In the genomic region with DNA sequence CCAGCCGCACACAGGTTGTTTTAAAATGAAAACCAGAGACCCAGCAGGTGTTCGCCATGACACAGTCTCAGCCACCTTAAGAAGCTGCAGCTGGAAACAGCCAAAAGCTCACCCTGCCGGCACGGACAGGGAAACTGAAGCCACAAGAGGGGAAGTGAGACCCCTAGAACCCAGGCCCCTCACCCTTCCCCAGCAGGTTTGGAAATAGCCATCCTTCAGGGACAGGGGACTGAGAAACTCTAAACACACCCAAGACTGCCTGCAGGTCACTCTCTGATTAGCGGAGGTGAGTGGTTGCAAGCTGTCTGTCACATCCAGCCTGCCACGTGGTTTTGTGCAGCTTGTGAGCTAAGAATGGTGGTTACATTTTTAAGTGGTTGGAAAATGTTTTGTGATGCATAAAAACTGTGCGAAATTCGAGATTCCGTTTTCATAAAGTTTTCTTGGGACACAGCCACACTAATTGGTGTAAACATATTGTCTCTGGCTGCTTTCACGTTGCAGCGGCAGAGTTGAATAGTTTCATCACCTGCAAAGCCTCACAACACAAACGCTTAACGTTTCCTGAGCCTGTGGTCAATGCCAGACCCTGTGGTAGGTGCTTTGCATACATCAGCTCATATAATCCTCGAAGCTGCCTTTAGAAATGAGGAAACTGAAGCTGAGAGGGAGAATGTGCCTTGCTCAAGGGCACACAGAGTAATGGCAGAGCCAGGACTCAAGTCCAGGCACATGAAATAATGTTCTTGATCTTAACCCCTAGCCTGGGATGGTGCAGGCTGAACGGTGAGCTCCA, we compare ENCODE assay signal across 8 cellular contexts. TPM values are rescaled to one million over a fixed set of nuclear protein-coding genes. Genes with fewer than 3 reads are reported as not detected.
DNase-seq lines count a peak whose midpoint lies in the region; ATAC-seq and TF ChIP-seq lines count a peak whose summit lies in the region.

No MANE protein-coding gene starts in this region.

- H3K36me3 Mint-ChIP-seq in T-helper 17 cell (ENCODE audit: low read depth): peaks cover 8% of the 10 kb centered on the region

- no peak for TF ChIP-seq CTCF in GM13976 (IDR thresholded peaks at IDR 0.05; ENCODE audit: borderline replicate concordance, control extremely low read depth, extremely low read depth, insufficient read depth, missing control alignments)

- no peaks in the 10 kb centered on the region for H3K27me3 Mint-ChIP-seq in T-helper 17 cell

- in situ Hi-C loops in GM13976 (cut with MboI; ENCODE audit: low sequenced_read_pairs, unreplicated experiment): no loop called here

- H3K9me3 ChIP-seq in T-helper 17 cell (ENCODE audit: control insufficient read depth, low read length, poor library complexity, severe bottlenecking): no peaks in the 10 kb centered on the region

- DNase-seq in GM13976 (ENCODE audit: low spot score) (peak; percentile 75), T-helper 17 cell (no peak), iris pigment epithelial cell (ENCODE audit: low read depth) (peak; percentile 32), NCI-H1105 treated with DMSO at 0.1 percent for 48 hours (lab: John Stamatoyannopoulos, UW) (no peak), putamen (ENCODE audit: low spot score) (no peak), foreskin melanocyte (no peak)

- peak overlapping the region; percentile 97 for H3K4me3 Mint-ChIP-seq in T-helper 17 cell

- ATAC-seq in GM19468 (IDR thresholded peaks at IDR 0.05; ENCODE audit: extremely low read depth, unreplicated experiment): peak; percentile 37
- peak; percentile 47 for ATAC-seq in HG03432 (IDR thresholded peaks at IDR 0.05; ENCODE audit: unreplicated experiment)
- ATAC-seq in T-helper 17 cell: peak; percentile 15

- H3K4me1 Mint-ChIP-seq in T-helper 17 cell: peaks cover 37% of the 10 kb centered on the region

- peak overlapping the region; percentile 98 for H3K27ac Mint-ChIP-seq in T-helper 17 cell

RNA-seq across cellular contexts. Expression of gene SELPLG, which starts 1.7 kb away (rescaled TPM):
- total RNA-seq in T-helper 17 cell: 100 to 1,000 TPM in 1 of 2 donors, 10 to 100 TPM in 1; 91.3 to 131 TPM

RNA-seq across cellular contexts. Expression of gene TMEM119, which starts 37.5 kb away (rescaled TPM):
- 1 to 10 TPM; 3.9 to 5.0 TPM for total RNA-seq in T-helper 17 cell

Comparison
In these comparisons a context has a peak if more than half of its experiments do, and no peak if none do; other contexts are left out.
1. DNase-seq: peak in GM13976 (single experiment) and iris pigment epithelial cell (single experiment); none in T-helper 17 cell (0 of 3), NCI-H1105 treated with DMSO at 0.1 percent for 48 hours (single experiment), putamen (single experiment) and foreskin melanocyte (single experiment).
2. Peak in every context shown above with its lines, with median percentiles within 50 percentile points of each other: ATAC-seq.